ENCODE assay signal across 8 cellular contexts in the genomic region with DNA sequence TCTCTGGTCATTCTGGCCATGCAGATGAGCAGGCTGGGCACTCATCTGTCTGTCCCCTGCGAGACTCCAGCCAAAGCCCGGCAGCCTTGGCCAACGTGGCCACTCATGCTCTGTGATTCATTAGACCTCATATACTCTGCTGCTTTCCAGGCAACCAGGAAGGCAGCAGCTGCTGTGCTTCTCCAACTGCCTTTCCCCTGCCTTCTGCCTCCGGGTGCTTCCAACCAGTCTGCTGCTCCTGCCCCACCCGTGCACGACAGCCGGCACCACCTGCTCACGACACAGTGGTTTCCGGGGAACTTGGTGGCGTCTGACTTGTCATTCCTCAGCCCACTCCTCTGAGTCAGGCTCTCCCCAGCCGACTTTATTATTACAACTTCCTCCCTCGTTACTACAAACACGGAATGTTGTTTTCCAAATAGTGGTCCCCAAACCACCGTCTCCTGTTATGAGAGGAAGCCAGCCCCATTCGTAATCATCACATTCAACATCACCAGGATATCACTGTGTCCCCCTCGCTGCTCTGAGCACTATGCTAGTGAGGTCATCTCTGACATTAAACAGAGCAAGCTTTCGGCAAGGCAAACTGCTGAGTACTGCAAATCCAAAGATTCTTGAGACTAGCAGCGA.
A peak's percentile ranks its signal among the peaks of the same experiment; 100 is the strongest.
DNase-seq lines count a peak whose midpoint lies in the region; ATAC-seq and TF ChIP-seq lines count a peak whose summit lies in the region.
"Had no signal": no experiment of that assay in that cellular context is flagged by ENCODE, and none has a peak within 500 bp of the region (broad histone marks: within the 10 kb centered on the region; RNA-seq: fewer than 3 reads in every experiment).

No MANE protein-coding gene starts in this region.

- CTCF ChIA-PET in T-cell (lab: Charles Lee), result no interaction called here

- no peaks in the 10 kb centered on the region for H3K9me3 Mint-ChIP-seq in T-cell
- H3K9me3 Mint-ChIP-seq: activated T-helper 2 cell treated with anti-CD3 and anti-CD28 coated beads, Interferon-gamma antibody, Interleukin-2, Interleukin-4, amounts not matched to agents 10 μg/mL and 5 μg/mL and 100 μg/mL, durations not matched to agents 14 hours and 24 hours and 36 hours had no signal

- peak; percentile 89 for DNase-seq in HCEC 1CT
- peak; percentile 77 for DNase-seq in UCSD-AML1 (lab: John Stamatoyannopoulos, UW; ENCODE audit: unreplicated experiment)
- peak; percentile 59 for DNase-seq in left ventricle myocardium inferior
- peak; percentile 20 to 26 for DNase-seq in stimulated activated CD4-positive, alpha-beta T cell treated with anti-CD3 and anti-CD28 coated beads, Interleukin-2, amount 100 ng/mL, for 24 hours
- DNase-seq in T-cell, result no peak
- DNase-seq in NCI-H345 (lab: John Stamatoyannopoulos, UW), result no peak
- DNase-seq in RPMI8226, result no peak

- POLR2A ChIA-PET in T-cell (lab: Charles Lee), result no interaction called here

- H3K9me3 ChIP-seq in left ventricle myocardium inferior (replicated peaks), result no peaks in the 10 kb centered on the region

- H3K4me3 ChIP-seq in left ventricle myocardium inferior, result peak overlapping the region; percentile 23

- H3K27ac ChIP-seq in left ventricle myocardium inferior (replicated peaks), result no peak overlapping the region

- peaks cover 14% of the 10 kb centered on the region for H3K4me1 ChIP-seq in left ventricle myocardium inferior

- H3K4me3 Mint-ChIP-seq in T-cell, result no peak overlapping the region

- H3K4me1 Mint-ChIP-seq in T-cell, result peaks cover 0 to 8% (median 4%) of the 10 kb centered on the region in 3 donors

- no peaks in the 10 kb centered on the region for H3K36me3 Mint-ChIP-seq in T-cell

- TF ChIP-seq CTCF in left ventricle myocardium inferior (IDR thresholded peaks at IDR 0.05; ENCODE audit: borderline replicate concordance), result no peak

- no peak for ATAC-seq in T-cell (replicated peaks in 1 of 4)

- no peaks in the 10 kb centered on the region for H3K36me3 ChIP-seq in left ventricle myocardium inferior

- H3K27me3 Mint-ChIP-seq in T-cell, result peaks cover 24 to 27% of the 10 kb centered on the region in 2 donors

- intact Hi-C loops in left ventricle myocardium inferior (cut with micrococcal nuclease), result no loop called here

- H3K27me3 ChIP-seq in left ventricle myocardium inferior (ENCODE audit: low read depth), result peaks cover 65% of the 10 kb centered on the region

- H3K27ac Mint-ChIP-seq in T-cell, result no peak overlapping the region
- H3K27ac Mint-ChIP-seq: activated T-helper 2 cell treated with anti-CD3 and anti-CD28 coated beads, Interferon-gamma antibody, Interleukin-2, Interleukin-4, amounts not matched to agents 10 μg/mL and 5 μg/mL and 100 μg/mL, durations not matched to agents 14 hours and 24 hours and 36 hours had no signal

Comparison
In these comparisons a context has a peak if more than half of its experiments do, and no peak if none do; other contexts are left out.
1. DNase-seq: peak in HCEC 1CT (single experiment), UCSD-AML1 (single experiment), left ventricle myocardium inferior (single experiment) and stimulated activated CD4-positive, alpha-beta T cell treated with anti-CD3 and anti-CD28 coated beads, Interleukin-2, amount 100 ng/mL, for 24 hours (2 of 2); none in T-cell (0 of 34), NCI-H345 (single experiment) and RPMI8226 (single experiment).